20 cellular contexts compared by ENCODE assay signal in genomic region chr17:6386041-6386630, GRCh38. TPM values are rescaled to one million over a fixed set of nuclear protein-coding genes. Genes with fewer than 3 reads are reported as not detected.
DNase-seq lines count a peak whose midpoint lies in the region; FAIRE-seq and TF ChIP-seq lines count a peak whose summit lies in the region.
"Had no signal": no experiment of that assay in that cellular context is flagged by ENCODE, and none has a peak within 500 bp of the region (broad histone marks: within the 10 kb centered on the region; RNA-seq: fewer than 3 reads in every experiment).

No MANE protein-coding gene starts in this region.

- no peak overlapping the region for H2AK5ac ChIP-seq in H1 (ENCODE audit: low read depth, low read length)

- no peak overlapping the region for H2BK5ac ChIP-seq in H1 (ENCODE audit: low read depth, low read length)

- H4K20me1 ChIP-seq in H1 (replicated peaks in 1 of 2; ENCODE audit: control insufficient read depth in 1 of 2, insufficient read depth in 2 of 2, low read length in 2 of 2): no peaks in the 10 kb centered on the region

- no peak overlapping the region for H4K5ac ChIP-seq in H1 (ENCODE audit: insufficient read length, low read depth, low read length)

- no peaks in the 10 kb centered on the region for H3K36me3 ChIP-seq in H1 (ENCODE audit: control insufficient read depth in 2 of 4, insufficient read depth in 4 of 4, low read length in 3 of 4)
- H3K36me3 ChIP-seq: HAP-1 had no signal

- TF ChIP-seq CTCF in H1 (IDR thresholded peaks at IDR 0.05; ENCODE audit: control extremely low read depth in 1 of 3, insufficient read depth in 1 of 3, low read depth in 1 of 3, low read length in 3 of 3) (peak in 2 of 3 experiments; percentile 8 to 18; a peak in 2 of 4 replicates), type B pancreatic cell (conservative IDR thresholded peaks at IDR 0.05) (no peak), GM20000 (IDR thresholded peaks at IDR 0.05; ENCODE audit: extremely low read depth, missing control alignments) (no peak)

- no peak for TF ChIP-seq RAD21 in H1 (IDR thresholded peaks at IDR 0.05 in 1 of 2, conservative IDR thresholded peaks at IDR 0.05 in 1 of 2; ENCODE audit: low read depth in 2 of 2, low read length in 2 of 2)

- no peak overlapping the region for H3K4me2 ChIP-seq in H1 (ENCODE audit: insufficient read depth in 1 of 2, low read depth in 2 of 2, low read length in 2 of 2)
- H3K4me2 ChIP-seq: A549 had no signal

- no peak for TF ChIP-seq EP300 in H1 (IDR thresholded peaks at IDR 0.05; ENCODE audit: borderline replicate concordance in 1 of 2, low read depth in 2 of 2, low read length in 2 of 2)

- H3K79me2 ChIP-seq in H1 (ENCODE audit: control insufficient read depth in 1 of 2, insufficient read depth in 2 of 2, low read length in 2 of 2): no peaks in the 10 kb centered on the region

- H2BK120ac ChIP-seq in H1 (replicated peaks; ENCODE audit: low read depth, low read length): no peak overlapping the region

- H2BK15ac ChIP-seq in H1 (ENCODE audit: low read length): no peak overlapping the region

- no peaks in the 10 kb centered on the region for H3K9me3 Mint-ChIP-seq in type B pancreatic cell
- H3K9me3 Mint-ChIP-seq: CD8-positive, alpha-beta T cell had no signal

- no peak overlapping the region for H3K27ac Mint-ChIP-seq in type B pancreatic cell
- H3K27ac Mint-ChIP-seq: CD8-positive, alpha-beta T cell had no signal

- no peak overlapping the region for H4K91ac ChIP-seq in H1 (replicated peaks; ENCODE audit: insufficient read length, low read length)

- no peak overlapping the region for H3K4me3 ChIP-seq in H1 (ENCODE audit: extremely low read depth in 1 of 4, insufficient read depth in 2 of 4, low read depth in 3 of 4, low read length in 4 of 4)
- H3K4me3 ChIP-seq: A549, HAP-1 had no signal

- 85% methylated on average over 9 of the region's 9 CpGs; no CpG with 5 or more reads in 1 of the 2 experiments for WGBS in H1 (ENCODE audit: extremely low coverage in 1 of 2, insufficient coverage in 1 of 2, insufficient read length in 1 of 2, insufficient replicate concordance in 2 of 2, low coverage in 1 of 2, low lambda C conversion rate in 2 of 2, missing lambda C conversion rate in 1 of 2), 2 experiments

- no peak overlapping the region for H2AFZ ChIP-seq in H1 (ENCODE audit: low read length)

- CTCF ChIA-PET in H1 (lab: Charles Lee; ENCODE audit: partially characterized antibody): interaction anchor here (0.9 to 1.5 kb wide), 3 partner anchors 25 to 58 kb away, joined by 3 to 4 read pairs (median 3); no protein-coding TSS in a partner anchor

- no peaks in the 10 kb centered on the region for H3K4me1 ChIP-seq in H1 (replicated peaks in 1 of 4; ENCODE audit: control insufficient read depth in 3 of 4, insufficient read depth in 4 of 4, low read length in 3 of 4)
- H3K4me1 ChIP-seq: HAP-1 had no signal

- H4K8ac ChIP-seq in H1 (ENCODE audit: extremely low read depth, insufficient read depth, low read length): no peak overlapping the region

- H3K18ac ChIP-seq in H1 (ENCODE audit: extremely low read depth, low read length): no peak overlapping the region

- peaks cover 3% of the 10 kb centered on the region for H3K27me3 Mint-ChIP-seq in type B pancreatic cell

- peak; percentile 6 for DNase-seq in activated CD4-positive, alpha-beta T cell treated with anti-CD3 and anti-CD28 coated beads for 48 hours
- no peak for DNase-seq in activated CD4-positive, alpha-beta T cell treated with anti-CD3 and anti-CD28 coated beads for 4 hours
- DNase-seq in NCI-H345 treated with DMSO at 0.1 percent for 48 hours (lab: John Stamatoyannopoulos, UW; ENCODE audit: unreplicated experiment): peak; percentile 13
- DNase-seq in H1 (ENCODE audit: low read depth in 1 of 2, low spot score in 2 of 2): peak in 1 of 2 experiments; percentile 43
- peak; percentile 37 for DNase-seq in type B pancreatic cell (ENCODE audit: extremely low spot score, unreplicated experiment)
- no peak for DNase-seq in GM20000 (ENCODE audit: low spot score)
- DNase-seq in CD1c-positive myeloid dendritic cell (ENCODE audit: extremely low spot score): no peak
- DNase-seq: Calu3; CD8-positive, alpha-beta T cell; Karpas-422; NCI-H1048; NCI-H1436; NCI-H1930; NCI-H510A had no signal

- no peak overlapping the region for H3K4me3 Mint-ChIP-seq in type B pancreatic cell
- H3K4me3 Mint-ChIP-seq: CD8-positive, alpha-beta T cell had no signal

- H2BK20ac ChIP-seq in H1 (ENCODE audit: low read length): no peak overlapping the region

- H3K56ac ChIP-seq in H1 (replicated peaks; ENCODE audit: insufficient read length, low read depth, low read length): no peak overlapping the region

- no peaks in the 10 kb centered on the region for H3K36me3 Mint-ChIP-seq in type B pancreatic cell
- H3K36me3 Mint-ChIP-seq: CD8-positive, alpha-beta T cell had no signal

- H3K27ac ChIP-seq in H1 (ENCODE audit: low read depth, low read length): no peak overlapping the region
- H3K27ac ChIP-seq: A549 had no signal

- H3K9ac ChIP-seq in H1 (replicated peaks in 1 of 4; ENCODE audit: extremely low read depth in 1 of 4, low read depth in 3 of 4, low read length in 3 of 4): no peak overlapping the region

- H3K23ac ChIP-seq in H1 (ENCODE audit: insufficient read length): no peak overlapping the region

- FAIRE-seq in H1 (lab: Jason Lieb, UNC): no peak
- FAIRE-seq: A549 had no signal

- H3K4me1 Mint-ChIP-seq in type B pancreatic cell (ENCODE audit: unreplicated experiment): no peaks in the 10 kb centered on the region

- TF ChIP-seq POLR2A in H1 (IDR thresholded peaks at IDR 0.05; ENCODE audit: control extremely low read depth in 1 of 2, low read depth in 2 of 2, low read length in 2 of 2): no peak

- H3K27me3 ChIP-seq in H1 (replicated peaks in 1 of 4; ENCODE audit: control insufficient read depth in 3 of 4, extremely low read depth in 1 of 4, insufficient read depth in 3 of 4, low read length in 3 of 4): no peaks in the 10 kb centered on the region

- no peak overlapping the region for H2BK12ac ChIP-seq in H1 (ENCODE audit: low read depth, low read length)

- H3K4ac ChIP-seq in H1 (replicated peaks; ENCODE audit: insufficient read length, low read depth, low read length): no peak overlapping the region

- H3K23me2 ChIP-seq in H1 (ENCODE audit: low read depth, low read length): no peaks in the 10 kb centered on the region

- POLR2A ChIA-PET in H1 (lab: Charles Lee; ENCODE audit: partially characterized antibody): no interaction called here

- H3K79me1 ChIP-seq in H1 (ENCODE audit: low read depth, low read length): no peaks in the 10 kb centered on the region

- no peaks in the 10 kb centered on the region for H3K9me3 ChIP-seq in H1 (ENCODE audit: insufficient read depth in 2 of 2, low read depth in 1 of 2, low read length in 1 of 2)
- H3K9me3 ChIP-seq: A549, HAP-1 had no signal

- no peak overlapping the region for H3K14ac ChIP-seq in H1 (ENCODE audit: insufficient read length)

TF ChIP-seq in H1, 55 proteins besides CTCF, POLR2A, EP300 and RAD21:
- TF ChIP-seq TBP (IDR thresholded peaks at IDR 0.05; ENCODE audit: low read depth, low read length) (no peak), ASH2L (IDR thresholded peaks at IDR 0.05; ENCODE audit: low read length) (no peak), TCF12 (IDR thresholded peaks at IDR 0.05; ENCODE audit: low read depth, low read length) (no peak), POU5F1 (IDR thresholded peaks at IDR 0.05; ENCODE audit: low read depth, low read length) (no peak), GABPA (IDR thresholded peaks at IDR 0.05; ENCODE audit: borderline replicate concordance, insufficient read depth, low read length) (no peak), HDAC2 (IDR thresholded peaks at IDR 0.05; ENCODE audit: borderline replicate concordance in 1 of 2, low read depth in 2 of 2, low read length in 2 of 2) (no peak), USF2 (IDR thresholded peaks at IDR 0.05; ENCODE audit: low read length) (no peak), RFX5 (IDR thresholded peaks at IDR 0.05; ENCODE audit: borderline replicate concordance, low read depth, low read length) (no peak), ZNF274 (IDR thresholded peaks at IDR 0.05; ENCODE audit: borderline replicate concordance, extremely low read depth, low read length) (no peak)

RNA-seq across cellular contexts. Expression of gene AIPL1, which starts 48.8 kb away (rescaled TPM):
- total RNA-seq in H1 (2021; fragmentation: NEBNext Ultra II Directional; extraction: Animal tissue kit (Norgen Biotek cat#: 25700)): 0.71 TPM in 1 of 2 replicates, not detected in the other
- polyA plus RNA-seq in H1 (2011; rRNA removed): 0.56 and 0.89 TPM in 2 replicates
- 1.6 TPM for polyA plus RNA-seq in H1 (2011; cell fraction: cytosol; rRNA removed)
- 0.78 TPM for polyA plus RNA-seq in H1 (2011; cell fraction: nucleus; rRNA removed)
- 0.22 to 0.55 TPM (median 0.40 TPM) in 4 replicates for polyA plus RNA-seq in H1 (2012, experiment 1 of 2)
- polyA plus RNA-seq in H1 (2012, experiment 2 of 2): 0.09 TPM
- polyA plus RNA-seq in H1 (2013, experiment 1 of 2): 0.14 TPM
- polyA plus RNA-seq in H1 (2013, experiment 2 of 2): 0.29 TPM
- 0.20 and 0.22 TPM in 2 replicates for polyA minus RNA-seq in H1 (2011; rRNA and poly(A)+ RNA removed)
- polyA minus RNA-seq in H1 (2011; cell fraction: cytosol; rRNA and poly(A)+ RNA removed): not detected
- not detected for polyA minus RNA-seq in H1 (2011; cell fraction: nucleus; rRNA and poly(A)+ RNA removed)
- not detected in 2 replicates for total RNA-seq in type B pancreatic cell (ENCODE audit: low replicate concordance)
- total RNA-seq: Calu3; CD8-positive, alpha-beta T cell; HT-29; MCF 10A; SK-MEL-5 had no signal
- polyA plus RNA-seq: A549, BJ had no signal

RNA-seq across cellular contexts. Expression of gene PIMREG, which starts 58.1 kb away (rescaled TPM):
- 133 and 143 TPM in 2 replicates for total RNA-seq in H1 (2021; fragmentation: NEBNext Ultra II Directional; extraction: Animal tissue kit (Norgen Biotek cat#: 25700))
- polyA plus RNA-seq in H1 (2011; rRNA removed): 126 and 148 TPM in 2 replicates
- 154 TPM for polyA plus RNA-seq in H1 (2011; cell fraction: cytosol; rRNA removed)
- 223 TPM for polyA plus RNA-seq in H1 (2011; cell fraction: nucleus; rRNA removed)
- polyA plus RNA-seq in H1 (2012, experiment 1 of 2): 83.9 to 119 TPM (median 107 TPM) in 4 replicates
- polyA plus RNA-seq in H1 (2012, experiment 2 of 2): 116 TPM
- 64.4 TPM for polyA plus RNA-seq in H1 (2013, experiment 1 of 2)
- polyA plus RNA-seq in H1 (2013, experiment 2 of 2): 62.7 TPM
- polyA minus RNA-seq in H1 (2011; rRNA and poly(A)+ RNA removed): 55.3 and 66.3 TPM in 2 replicates
- polyA minus RNA-seq in H1 (2011; cell fraction: cytosol; rRNA and poly(A)+ RNA removed): 56.3 TPM
- 68.8 TPM for polyA minus RNA-seq in H1 (2011; cell fraction: nucleus; rRNA and poly(A)+ RNA removed)
- 7.6 and 45.1 TPM in 2 replicates for total RNA-seq in type B pancreatic cell (ENCODE audit: low replicate concordance)
- total RNA-seq: CD8-positive, alpha-beta T cell had no signal

Comparison
In these comparisons a context has a peak if more than half of its experiments do, and no peak if none do; other contexts are left out.
1. DNase-seq: peak in activated CD4-positive, alpha-beta T cell treated with anti-CD3 and anti-CD28 coated beads for 48 hours (single experiment), NCI-H345 treated with DMSO at 0.1 percent for 48 hours (single experiment) and type B pancreatic cell (single experiment); none in activated CD4-positive, alpha-beta T cell treated with anti-CD3 and anti-CD28 coated beads for 4 hours (0 of 2), GM20000 (single experiment) and CD1c-positive myeloid dendritic cell (single experiment).
2. CTCF ChIP-seq: peak in H1 (2 of 3); none in type B pancreatic cell (single experiment) and GM20000 (single experiment).